ENCODE assay signal across 8 cellular contexts in genomic region chr7:39580150-39580874, GRCh38. TPM values are rescaled to one million over a fixed set of nuclear protein-coding genes. Genes with fewer than 3 reads are reported as not detected.
A peak's percentile ranks its signal among the peaks of the same experiment; 100 is the strongest.
DNase-seq lines count a peak whose midpoint lies in the region; ATAC-seq, FAIRE-seq and TF ChIP-seq lines count a peak whose summit lies in the region.

No MANE protein-coding gene starts in this region.

- no peaks in the 10 kb centered on the region for H3K79me2 ChIP-seq in SK-N-SH (ENCODE audit: insufficient read depth)

- DNase-seq in NCI-H1092 treated with DMSO at 0.1 percent for 48 hours (lab: John Stamatoyannopoulos, UW) (peak; percentile 88), SK-N-SH (peak; percentile 88), glomerular visceral epithelial cell (ENCODE audit: extremely low spot score) (peak; percentile 89), pons (ENCODE audit: low spot score) (peak; percentile 96), urothelium cell line (ENCODE audit: low spot score) (peak; percentile 81)
- peak; percentile 84 for DNase-seq in activated naive CD4-positive, alpha-beta T cell treated with anti-CD3 and anti-CD28 coated beads, Interleukin-2, amount 10 ng/mL, durations not matched to agents 7 days and 5 days

- H3K4me2 ChIP-seq in SK-N-SH = no peak overlapping the region

- H2AFZ ChIP-seq in SK-N-SH (ENCODE audit: low read depth) = no peak overlapping the region

- H3K9me3 Mint-ChIP-seq in activated naive CD4-positive, alpha-beta T cell treated with anti-CD3 and anti-CD28 coated beads, Interleukin-2, amount 10 ng/mL, durations not matched to agents 7 days and 5 days = no peaks in the 10 kb centered on the region

- H3K9me3 ChIP-seq in SK-N-SH = no peaks in the 10 kb centered on the region

- H3K36me3 ChIP-seq in SK-N-SH (replicated peaks in 1 of 2; ENCODE audit: control insufficient read depth in 1 of 2, insufficient read depth in 2 of 2, low read length in 1 of 2) = peaks cover 5 to 7% of the 10 kb centered on the region in 2 experiments

- FAIRE-seq in urothelium cell line (lab: Jason Lieb, UNC) = peak; percentile 71

- WGBS in SK-N-SH (ENCODE audit: low lambda C conversion rate) = 8% methylated on average over 8 of the region's 8 CpGs

- TF ChIP-seq RAD21 in SK-N-SH (IDR thresholded peaks at IDR 0.05; ENCODE audit: low read length) = peak; percentile 100

- CTCF ChIA-PET in SK-N-SH (lab: Yijun Ruan, JAX) = interaction anchor here (0.6 to 11.3 kb wide), 88 partner anchors 9 to 554 kb away, joined by 3 to 563 read pairs (median 4); partner anchors contain the start of genes MPLKIP, RALA, SUGCT and YAE1
- CTCF ChIA-PET in activated naive CD4-positive, alpha-beta T cell treated with anti-CD3 and anti-CD28 coated beads, Interleukin-2, amount 10 ng/mL, durations not matched to agents 7 days and 5 days (lab: Charles Lee) = interaction anchor here (0.6 to 11.3 kb wide), 32 partner anchors 9 to 477 kb away, joined by 3 to 420 read pairs (median 4); partner anchors contain the start of gene RALA

- H3F3A ChIP-seq in SK-N-SH (replicated peaks; ENCODE audit: insufficient read depth) = peaks cover 13% of the 10 kb centered on the region

- H3K4me3 Mint-ChIP-seq in activated naive CD4-positive, alpha-beta T cell treated with anti-CD3 and anti-CD28 coated beads, Interleukin-2, amount 10 ng/mL, durations not matched to agents 7 days and 5 days = no peak overlapping the region

- no peaks in the 10 kb centered on the region for H3K36me3 Mint-ChIP-seq in activated naive CD4-positive, alpha-beta T cell treated with anti-CD3 and anti-CD28 coated beads, Interleukin-2, amount 10 ng/mL, durations not matched to agents 7 days and 5 days

- no peaks in the 10 kb centered on the region for H3K4me1 ChIP-seq in SK-N-SH (ENCODE audit: control insufficient read depth in 1 of 2, insufficient read depth in 2 of 2, low read depth in 1 of 2, low read length in 1 of 2)

- TF ChIP-seq CTCF in GM12872 (IDR thresholded peaks at IDR 0.05; ENCODE audit: insufficient read depth, low read depth, low read length) = peak; percentile 82
- peak; percentile 96 for TF ChIP-seq CTCF in SK-N-SH (IDR thresholded peaks at IDR 0.05)

- 0 out of 4 replicates have a peak overlapping the region, but pooled peaks of 1 of the 2 experiments have one; percentile 6 for H3K27ac ChIP-seq in SK-N-SH (ENCODE audit: low read depth in 2 of 2, low read length in 1 of 2)

- TF ChIP-seq EP300 in SK-N-SH (IDR thresholded peaks at IDR 0.05; ENCODE audit: borderline replicate concordance in 1 of 2, low read depth in 1 of 2, low read length in 1 of 2) = no peak

- ATAC-seq in HG02610 (IDR thresholded peaks at IDR 0.05; ENCODE audit: unreplicated experiment) = peak; percentile 88

- POLR2A ChIA-PET in SK-N-SH (lab: Yijun Ruan, JAX) = interaction anchor here (0.9 to 1.6 kb wide), 4 partner anchors 13 to 166 kb away, joined by 4 to 13 read pairs (median 6); partner anchors contain the start of gene RALA

- no peak overlapping the region for H3K9ac ChIP-seq in SK-N-SH

- H3K9me2 ChIP-seq in SK-N-SH = no peaks in the 10 kb centered on the region

- H4K20me1 ChIP-seq in SK-N-SH (ENCODE audit: insufficient read depth) = no peaks in the 10 kb centered on the region

- no peak overlapping the region for H3K4me3 ChIP-seq in SK-N-SH (ENCODE audit: low read depth in 2 of 2, low read length in 1 of 2)

- H3K27me3 Mint-ChIP-seq in activated naive CD4-positive, alpha-beta T cell treated with anti-CD3 and anti-CD28 coated beads, Interleukin-2, amount 10 ng/mL, durations not matched to agents 7 days and 5 days = no peaks in the 10 kb centered on the region

- peaks cover 9% of the 10 kb centered on the region for H3K4me1 Mint-ChIP-seq in activated naive CD4-positive, alpha-beta T cell treated with anti-CD3 and anti-CD28 coated beads, Interleukin-2, amount 10 ng/mL, durations not matched to agents 7 days and 5 days

- no peaks in the 10 kb centered on the region for H3K27me3 ChIP-seq in SK-N-SH (ENCODE audit: insufficient read depth)

- H3K27ac Mint-ChIP-seq in activated naive CD4-positive, alpha-beta T cell treated with anti-CD3 and anti-CD28 coated beads, Interleukin-2, amount 10 ng/mL, durations not matched to agents 7 days and 5 days = peak overlapping the region; percentile 0

TF ChIP-seq in SK-N-SH, 30 proteins besides CTCF, POLR2A, EP300 and RAD21:
- TF ChIP-seq, protein P1, sequence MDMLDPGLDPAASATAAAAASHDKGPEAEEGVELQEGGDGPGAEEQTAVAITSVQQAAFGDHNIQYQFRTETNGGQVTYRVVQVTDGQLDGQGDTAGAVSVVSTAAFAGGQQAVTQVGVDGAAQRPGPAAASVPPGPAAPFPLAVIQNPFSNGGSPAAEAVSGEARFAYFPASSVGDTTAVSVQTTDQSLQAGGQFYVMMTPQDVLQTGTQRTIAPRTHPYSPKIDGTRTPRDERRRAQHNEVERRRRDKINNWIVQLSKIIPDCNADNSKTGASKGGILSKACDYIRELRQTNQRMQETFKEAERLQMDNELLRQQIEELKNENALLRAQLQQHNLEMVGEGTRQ (IDR thresholded peaks at IDR 0.05; ENCODE audit: borderline replicate concordance, low read depth, low read length) = no peak
- TF ChIP-seq YY1 (IDR thresholded peaks at IDR 0.05; ENCODE audit: low read depth) (no peak), POLR2AphosphoS5 (IDR thresholded peaks at IDR 0.05; ENCODE audit: low read depth, low read length) (peak; percentile 25; the same call in 1 of the 2 replicates), TAF1 (IDR thresholded peaks at IDR 0.05; ENCODE audit: borderline replicate concordance, low read depth, low read length) (no peak), SIN3A (IDR thresholded peaks at IDR 0.05; ENCODE audit: borderline replicate concordance, low read depth, low read length) (0 out of 2 replicates have a peak, but pooled peaks have one; percentile 42), REST (IDR thresholded peaks at IDR 0.05; ENCODE audit: low read depth, low read length) (0 out of 2 replicates have a peak, but pooled peaks have one; percentile 22), TEAD4 (IDR thresholded peaks at IDR 0.05; ENCODE audit: borderline replicate concordance, insufficient read depth) (no peak), MAX (IDR thresholded peaks at IDR 0.05; ENCODE audit: low read depth) (peak; percentile 97), GATA2 (CRISPR knock-in tag; IDR thresholded peaks at IDR 0.05) (no peak), CHD2 (IDR thresholded peaks at IDR 0.05; ENCODE audit: low read length, partially characterized antibody) (peak; percentile 46), ELF1 (IDR thresholded peaks at IDR 0.05) (no peak), GABPA (IDR thresholded peaks at IDR 0.05; ENCODE audit: low read depth) (no peak), RXRA (IDR thresholded peaks at IDR 0.05; ENCODE audit: borderline replicate concordance, low read depth) (no peak), RFX5 (IDR thresholded peaks at IDR 0.05; ENCODE audit: low read length) (no peak), FOXJ3 (CRISPR knock-in tag; IDR thresholded peaks at IDR 0.05) (no peak), MXI1 (IDR thresholded peaks at IDR 0.05; ENCODE audit: low read depth, low read length) (peak; percentile 96), NRF1 (IDR thresholded peaks at IDR 0.05; ENCODE audit: low read depth, low read length) (no peak), JUND (IDR thresholded peaks at IDR 0.05) (no peak), SMC3 (IDR thresholded peaks at IDR 0.05; ENCODE audit: low read depth, low read length) (peak; percentile 97)
- TF ChIP-seq, protein P2, sequence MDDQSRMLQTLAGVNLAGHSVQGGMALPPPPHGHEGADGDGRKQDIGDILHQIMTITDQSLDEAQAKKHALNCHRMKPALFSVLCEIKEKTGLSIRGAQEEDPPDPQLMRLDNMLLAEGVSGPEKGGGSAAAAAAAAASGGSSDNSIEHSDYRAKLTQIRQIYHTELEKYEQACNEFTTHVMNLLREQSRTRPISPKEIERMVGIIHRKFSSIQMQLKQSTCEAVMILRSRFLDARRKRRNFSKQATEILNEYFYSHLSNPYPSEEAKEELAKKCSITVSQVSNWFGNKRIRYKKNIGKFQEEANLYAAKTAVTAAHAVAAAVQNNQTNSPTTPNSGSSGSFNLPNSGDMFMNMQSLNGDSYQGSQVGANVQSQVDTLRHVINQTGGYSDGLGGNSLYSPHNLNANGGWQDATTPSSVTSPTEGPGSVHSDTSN (IDR thresholded peaks at IDR 0.05) = no peak

RNA-seq across cellular contexts. Expression of gene YAE1, which starts 14.1 kb away (rescaled TPM):
- 30.7 and 39.8 TPM in 2 replicates for polyA plus RNA-seq in SK-N-SH (2012; rRNA removed)
- polyA plus RNA-seq in SK-N-SH (2012; cell fraction: cytosol; rRNA removed) = 42.8 and 60.8 TPM in 2 replicates
- 21.6 and 31.7 TPM in 2 replicates for polyA plus RNA-seq in SK-N-SH (2012; cell fraction: nucleus; rRNA removed)

RNA-seq across cellular contexts. Expression of gene RALA, which starts 43.1 kb away (rescaled TPM):
- 29.0 and 37.4 TPM in 2 replicates for polyA plus RNA-seq in SK-N-SH (2012; rRNA removed)
- polyA plus RNA-seq in SK-N-SH (2012; cell fraction: cytosol; rRNA removed) = 44.9 and 56.9 TPM in 2 replicates
- polyA plus RNA-seq in SK-N-SH (2012; cell fraction: nucleus; rRNA removed) = 10.1 and 17.6 TPM in 2 replicates
